In the genomic region with DNA sequence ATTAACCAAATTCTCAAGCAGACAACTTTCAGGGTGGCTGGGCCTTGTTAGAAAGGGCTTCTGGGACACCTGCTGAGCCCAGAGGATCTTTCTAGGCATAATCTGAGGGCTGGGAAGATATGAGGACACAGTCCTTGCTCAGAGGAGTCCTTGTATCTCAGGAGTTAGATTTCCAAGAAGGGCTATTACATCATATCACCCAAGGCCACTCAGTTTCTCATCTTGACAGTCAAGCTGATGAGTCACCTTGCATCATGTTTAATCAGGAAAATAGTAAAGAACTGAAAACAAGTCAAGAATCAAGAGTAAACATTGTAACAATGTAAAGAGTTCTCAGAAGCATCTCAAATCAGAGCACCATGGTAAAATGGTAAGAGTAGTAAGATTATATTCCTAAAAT, we compare ENCODE assay signal across 1 cellular context.
A peak's percentile ranks its signal among the peaks of the same experiment; 100 is the strongest.
TF ChIP-seq lines count a peak whose summit lies in the region.

No MANE protein-coding gene starts in this region.

TF ChIP-seq in HEK293, 187 proteins besides CTCF, POLR2A, EP300 and RAD21 (continued from another document):
- TF ChIP-seq, protein P1, sequence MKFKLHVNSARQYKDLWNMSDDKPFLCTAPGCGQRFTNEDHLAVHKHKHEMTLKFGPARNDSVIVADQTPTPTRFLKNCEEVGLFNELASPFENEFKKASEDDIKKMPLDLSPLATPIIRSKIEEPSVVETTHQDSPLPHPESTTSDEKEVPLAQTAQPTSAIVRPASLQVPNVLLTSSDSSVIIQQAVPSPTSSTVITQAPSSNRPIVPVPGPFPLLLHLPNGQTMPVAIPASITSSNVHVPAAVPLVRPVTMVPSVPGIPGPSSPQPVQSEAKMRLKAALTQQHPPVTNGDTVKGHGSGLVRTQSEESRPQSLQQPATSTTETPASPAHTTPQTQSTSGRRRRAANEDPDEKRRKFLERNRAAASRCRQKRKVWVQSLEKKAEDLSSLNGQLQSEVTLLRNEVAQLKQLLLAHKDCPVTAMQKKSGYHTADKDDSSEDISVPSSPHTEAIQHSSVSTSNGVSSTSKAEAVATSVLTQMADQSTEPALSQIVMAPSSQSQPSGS (tag by site-specific recombination; IDR thresholded peaks at IDR 0.05; ENCODE audit: low read depth) = peak; percentile 34; the same call in 1 of the 2 replicates
- TF ChIP-seq, protein P2, sequence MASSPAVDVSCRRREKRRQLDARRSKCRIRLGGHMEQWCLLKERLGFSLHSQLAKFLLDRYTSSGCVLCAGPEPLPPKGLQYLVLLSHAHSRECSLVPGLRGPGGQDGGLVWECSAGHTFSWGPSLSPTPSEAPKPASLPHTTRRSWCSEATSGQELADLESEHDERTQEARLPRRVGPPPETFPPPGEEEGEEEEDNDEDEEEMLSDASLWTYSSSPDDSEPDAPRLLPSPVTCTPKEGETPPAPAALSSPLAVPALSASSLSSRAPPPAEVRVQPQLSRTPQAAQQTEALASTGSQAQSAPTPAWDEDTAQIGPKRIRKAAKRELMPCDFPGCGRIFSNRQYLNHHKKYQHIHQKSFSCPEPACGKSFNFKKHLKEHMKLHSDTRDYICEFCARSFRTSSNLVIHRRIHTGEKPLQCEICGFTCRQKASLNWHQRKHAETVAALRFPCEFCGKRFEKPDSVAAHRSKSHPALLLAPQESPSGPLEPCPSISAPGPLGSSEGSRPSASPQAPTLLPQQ (tag by site-specific recombination; IDR thresholded peaks at IDR 0.05) = 0 out of 2 replicates have a peak, but pooled peaks have one; percentile 41
- 0 out of 2 replicates have a peak, but pooled peaks have one; percentile 25 for TF ChIP-seq PRDM1 (tag by site-specific recombination; IDR thresholded peaks at IDR 0.05)
- no peak for TF ChIP-seq ZNF626 (tag by site-specific recombination; IDR thresholded peaks at IDR 0.05)
- peak; percentile 79 for TF ChIP-seq ZNF629 (tag by site-specific recombination; IDR thresholded peaks at IDR 0.05)
- TF ChIP-seq, protein P3, sequence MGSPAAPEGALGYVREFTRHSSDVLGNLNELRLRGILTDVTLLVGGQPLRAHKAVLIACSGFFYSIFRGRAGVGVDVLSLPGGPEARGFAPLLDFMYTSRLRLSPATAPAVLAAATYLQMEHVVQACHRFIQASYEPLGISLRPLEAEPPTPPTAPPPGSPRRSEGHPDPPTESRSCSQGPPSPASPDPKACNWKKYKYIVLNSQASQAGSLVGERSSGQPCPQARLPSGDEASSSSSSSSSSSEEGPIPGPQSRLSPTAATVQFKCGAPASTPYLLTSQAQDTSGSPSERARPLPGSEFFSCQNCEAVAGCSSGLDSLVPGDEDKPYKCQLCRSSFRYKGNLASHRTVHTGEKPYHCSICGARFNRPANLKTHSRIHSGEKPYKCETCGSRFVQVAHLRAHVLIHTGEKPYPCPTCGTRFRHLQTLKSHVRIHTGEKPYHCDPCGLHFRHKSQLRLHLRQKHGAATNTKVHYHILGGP (tag by site-specific recombination; IDR thresholded peaks at IDR 0.05) = peak; percentile 80
- TF ChIP-seq ZNF391 (tag by site-specific recombination; IDR thresholded peaks at IDR 0.05; ENCODE audit: borderline replicate concordance, low read depth) = no peak
- no peak for TF ChIP-seq BCL11B (tag by site-specific recombination; IDR thresholded peaks at IDR 0.05; ENCODE audit: low read depth)
- TF ChIP-seq, protein P4, sequence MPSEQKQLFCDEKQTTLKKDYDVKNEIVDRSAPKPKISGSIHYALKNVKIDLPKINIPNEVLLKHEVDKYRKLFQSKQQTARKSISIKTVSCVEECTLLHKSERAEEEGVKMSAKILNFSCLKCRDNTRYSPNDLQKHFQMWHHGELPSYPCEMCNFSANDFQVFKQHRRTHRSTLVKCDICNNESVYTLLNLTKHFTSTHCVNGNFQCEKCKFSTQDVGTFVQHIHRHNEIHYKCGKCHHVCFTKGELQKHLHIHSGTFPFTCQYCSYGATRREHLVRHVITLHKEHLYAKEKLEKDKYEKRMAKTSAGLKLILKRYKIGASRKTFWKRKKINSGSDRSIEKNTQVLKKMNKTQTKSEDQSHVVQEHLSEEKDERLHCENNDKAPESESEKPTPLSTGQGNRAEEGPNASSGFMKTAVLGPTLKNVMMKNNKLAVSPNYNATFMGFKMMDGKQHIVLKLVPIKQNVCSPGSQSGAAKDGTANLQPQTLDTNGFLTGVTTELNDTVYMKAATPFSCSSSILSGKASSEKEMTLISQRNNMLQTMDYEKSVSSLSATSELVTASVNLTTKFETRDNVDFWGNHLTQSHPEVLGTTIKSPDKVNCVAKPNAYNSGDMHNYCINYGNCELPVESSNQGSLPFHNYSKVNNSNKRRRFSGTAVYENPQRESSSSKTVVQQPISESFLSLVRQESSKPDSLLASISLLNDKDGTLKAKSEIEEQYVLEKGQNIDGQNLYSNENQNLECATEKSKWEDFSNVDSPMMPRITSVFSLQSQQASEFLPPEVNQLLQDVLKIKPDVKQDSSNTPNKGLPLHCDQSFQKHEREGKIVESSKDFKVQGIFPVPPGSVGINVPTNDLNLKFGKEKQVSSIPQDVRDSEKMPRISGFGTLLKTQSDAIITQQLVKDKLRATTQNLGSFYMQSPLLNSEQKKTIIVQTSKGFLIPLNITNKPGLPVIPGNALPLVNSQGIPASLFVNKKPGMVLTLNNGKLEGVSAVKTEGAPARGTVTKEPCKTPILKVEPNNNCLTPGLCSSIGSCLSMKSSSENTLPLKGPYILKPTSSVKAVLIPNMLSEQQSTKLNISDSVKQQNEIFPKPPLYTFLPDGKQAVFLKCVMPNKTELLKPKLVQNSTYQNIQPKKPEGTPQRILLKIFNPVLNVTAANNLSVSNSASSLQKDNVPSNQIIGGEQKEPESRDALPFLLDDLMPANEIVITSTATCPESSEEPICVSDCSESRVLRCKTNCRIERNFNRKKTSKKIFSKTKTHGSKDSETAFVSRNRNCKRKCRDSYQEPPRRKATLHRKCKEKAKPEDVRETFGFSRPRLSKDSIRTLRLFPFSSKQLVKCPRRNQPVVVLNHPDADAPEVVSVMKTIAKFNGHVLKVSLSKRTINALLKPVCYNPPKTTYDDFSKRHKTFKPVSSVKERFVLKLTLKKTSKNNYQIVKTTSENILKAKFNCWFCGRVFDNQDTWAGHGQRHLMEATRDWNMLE (tag by site-specific recombination; conservative IDR thresholded peaks at IDR 0.05; ENCODE audit: low read depth) = 0 out of 2 replicates have a peak, but pooled peaks have one; percentile 21
- 0 out of 2 replicates have a peak, but pooled peaks have one; percentile 14 for TF ChIP-seq ZNF366 (tag by site-specific recombination; conservative IDR thresholded peaks at IDR 0.05)
- TF ChIP-seq ZEB2 (tag by site-specific recombination; IDR thresholded peaks at IDR 0.05) = 0 out of 2 replicates have a peak, but pooled peaks have one; percentile 25
- TF ChIP-seq ZBTB17 (tag by site-specific recombination; IDR thresholded peaks at IDR 0.05) = peak; percentile 34; the same call in 1 of the 2 replicates
- TF ChIP-seq ZBTB21 (tag by site-specific recombination; IDR thresholded peaks at IDR 0.05) = peak; percentile 78
